Comparison of ENCODE assay signal across 8 cellular contexts in the genomic region with DNA sequence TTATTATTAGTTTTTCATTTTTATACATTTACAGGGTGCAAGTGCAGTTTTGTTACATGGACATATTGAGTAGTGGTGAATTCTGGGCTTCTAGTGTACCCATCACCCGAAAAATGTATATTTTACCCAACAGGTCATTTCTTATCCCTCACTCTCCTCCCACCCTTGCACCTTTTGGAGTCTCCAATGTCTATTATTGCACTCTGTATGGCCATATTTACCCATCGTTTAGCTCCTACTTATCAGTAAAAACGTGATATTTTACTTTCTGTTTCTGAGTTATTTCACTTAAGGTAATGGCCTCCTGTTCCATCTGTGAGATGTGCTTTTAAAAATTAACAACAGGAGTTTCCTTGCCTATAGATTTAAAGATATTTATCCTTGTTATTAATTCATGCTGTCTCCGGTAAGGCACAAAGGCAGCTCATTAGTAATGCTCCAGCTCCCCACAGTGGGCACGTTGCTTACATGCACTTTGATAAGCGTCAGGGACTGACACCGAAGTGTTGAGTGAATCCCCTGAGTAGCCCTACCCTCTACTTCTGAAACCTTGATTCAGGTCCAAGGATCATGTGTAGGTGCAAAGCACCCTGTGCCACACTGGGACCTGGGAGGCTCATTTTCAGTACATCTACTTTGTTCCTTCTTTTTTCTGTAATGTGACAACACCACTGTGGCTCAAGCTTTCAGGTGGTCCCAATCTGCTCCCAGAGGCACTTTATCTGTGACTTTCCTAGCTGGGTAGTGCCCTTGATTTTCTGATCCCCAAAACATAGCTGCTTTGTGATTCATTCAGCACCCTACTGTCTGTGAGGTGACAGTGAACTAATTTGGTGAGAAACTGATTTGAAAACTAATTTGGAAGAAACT. TPM values are rescaled to one million over a fixed set of nuclear protein-coding genes. Genes with fewer than 3 reads are reported as not detected.
DNase-seq lines count a peak whose midpoint lies in the region; ATAC-seq and TF ChIP-seq lines count a peak whose summit lies in the region.

No MANE protein-coding gene starts in this region.

- H4K20me1 ChIP-seq in PC-3 (ENCODE audit: low read length): no peaks in the 10 kb centered on the region

- no TSS peak for BruUV-seq in PC-3 (replicated peaks; lab: Mats Ljungman, UMichigan)

- no peak overlapping the region for H3K4me3 ChIP-seq in PC-3 (ENCODE audit: low read length)
- H3K4me3 ChIP-seq in brain microvascular endothelial cell (ENCODE audit: low read depth, low read length): no peak overlapping the region
- H3K4me3 ChIP-seq in thoracic aorta: no peak overlapping the region

- TF ChIP-seq CTCF in PC-3 (conservative IDR thresholded peaks at IDR 0.05; ENCODE audit: low read depth, low read length) (peak; percentile 86), brain microvascular endothelial cell (IDR thresholded peaks at IDR 0.05; ENCODE audit: low read depth, low read length, missing control alignments) (peak; percentile 79), thoracic aorta (IDR thresholded peaks at IDR 0.05) (peak; percentile 44)

- H3K9me2 ChIP-seq in PC-3 (replicated peaks; ENCODE audit: low read length): no peaks in the 10 kb centered on the region

- no peak overlapping the region for H3K27ac ChIP-seq in PC-3 (ENCODE audit: low read length)
- no peak overlapping the region for H3K27ac ChIP-seq in brain microvascular endothelial cell
- no peak overlapping the region for H3K27ac ChIP-seq in thoracic aorta

- ATAC-seq in GM21737 (IDR thresholded peaks at IDR 0.05; ENCODE audit: unreplicated experiment) (peak; percentile 90), PC-3 (peak; percentile 98), left lobe of liver (peak; percentile 86), thoracic aorta (ENCODE audit: insufficient number of reproducible peaks, low FRiP score, low read depth) (no peak)

- no peaks in the 10 kb centered on the region for H3K79me2 ChIP-seq in PC-3 (ENCODE audit: low read length)

- in situ Hi-C loops in brain microvascular endothelial cell (cut with HindIII; ENCODE audit: low pct_ligation_motif_present, low sequenced_read_pairs): loop anchor here (25.0 kb wide), 1 partner anchor 235 kb away; no protein-coding TSS in a partner anchor

- H3K9me3 ChIP-seq in PC-3 (ENCODE audit: low read length) (no peaks in the 10 kb centered on the region), thoracic aorta (no peaks in the 10 kb centered on the region)

- intact Hi-C loops in PC-3 (cut with micrococcal nuclease): loop anchor here (1.0 to 5.0 kb wide), 5 partner anchors 45 to 377 kb away; no protein-coding TSS in a partner anchor

- no peaks in the 10 kb centered on the region for H3F3A ChIP-seq in PC-3 (ENCODE audit: low read length, unreplicated experiment)

- no peak overlapping the region for H3K9ac ChIP-seq in PC-3 (ENCODE audit: low read length)

- H3K4me1 ChIP-seq in PC-3 (ENCODE audit: insufficient read depth, low read length) (peaks cover 12% of the 10 kb centered on the region; the same call in 1 of the 2 replicates), thoracic aorta (ENCODE audit: control insufficient read depth in 1 of 2, low read depth in 2 of 2) (no peaks in the 10 kb centered on the region)

- peak overlapping the region; percentile 32 for H3K4me2 ChIP-seq in PC-3 (ENCODE audit: low read length)

- H3K27me3 ChIP-seq in PC-3 (ENCODE audit: low read length): no peaks in the 10 kb centered on the region
- no peaks in the 10 kb centered on the region for H3K27me3 ChIP-seq in brain microvascular endothelial cell (replicated peaks)
- H3K27me3 ChIP-seq in thoracic aorta (replicated peaks; ENCODE audit: insufficient read depth): no peaks in the 10 kb centered on the region

- POLR2A ChIA-PET in PC-3 (lab: Charles Lee; ENCODE audit: unreplicated experiment): no interaction called here

- DNase-seq in SIG-M5 treated with dmso at 0.1 percent for 504 hours (lab: John Stamatoyannopoulos, UW; ENCODE audit: unreplicated experiment): peak; percentile 29
- no peak for DNase-seq in SIG-M5 (lab: John Stamatoyannopoulos, UW)
- DNase-seq in HuH-7.5 (ENCODE audit: low spot score): peak; percentile 16
- peak; percentile 76 for DNase-seq in PC-3
- DNase-seq in brain microvascular endothelial cell: peak; percentile 56
- peak; percentile 55 for DNase-seq in left lobe of liver (ENCODE audit: low spot score)
- no peak for DNase-seq in thoracic aorta (ENCODE audit: low spot score)

- no peaks in the 10 kb centered on the region for H3K36me3 ChIP-seq in PC-3 (ENCODE audit: low read depth, low read length)
- no peaks in the 10 kb centered on the region for H3K36me3 ChIP-seq in brain microvascular endothelial cell (replicated peaks)
- H3K36me3 ChIP-seq in thoracic aorta: no peaks in the 10 kb centered on the region

- CTCF ChIA-PET in PC-3 (lab: Charles Lee): interaction anchor here (0.6 to 1.9 kb wide), 9 partner anchors 74 to 378 kb away, joined by 3 to 7 read pairs (median 4); no protein-coding TSS in a partner anchor

- no peak overlapping the region for H2AFZ ChIP-seq in PC-3 (ENCODE audit: low read length)

RNA-seq across cellular contexts. Expression of gene HYAL4, which starts 27.3 kb away (rescaled TPM):
- 0.26 and 0.98 TPM in 2 replicates for total RNA-seq in PC-3 (2014; rRNA removed)
- total RNA-seq in left lobe of liver: not detected
- total RNA-seq in thoracic aorta: not detected

RNA-seq across cellular contexts. Expression of gene SPAM1, which starts 52.8 kb away (rescaled TPM):
- total RNA-seq in PC-3 (2014; rRNA removed) (not detected in 2 replicates), left lobe of liver (not detected), thoracic aorta (not detected)

Comparison
In these comparisons a context has a peak if more than half of its experiments do, and no peak if none do; other contexts are left out.
1. DNase-seq: peak in SIG-M5 treated with dmso at 0.1 percent for 504 hours (single experiment), HuH-7.5 (single experiment), PC-3 (single experiment), brain microvascular endothelial cell (single experiment) and left lobe of liver (single experiment); none in SIG-M5 (single experiment) and thoracic aorta (single experiment).
2. Peak in every context shown above with its lines, with median percentiles within 50 percentile points of each other: CTCF ChIP-seq.